15 cellular contexts compared by ENCODE assay signal in genomic region chr21:28207776-28208175, GRCh38.
A peak's percentile ranks its signal among the peaks of the same experiment; 100 is the strongest.
DNase-seq lines count a peak whose midpoint lies in the region; ATAC-seq, FAIRE-seq and TF ChIP-seq lines count a peak whose summit lies in the region.
"Had no signal": no experiment of that assay in that cellular context is flagged by ENCODE, and none has a peak within 500 bp of the region (broad histone marks: within the 10 kb centered on the region; RNA-seq: fewer than 3 reads in every experiment).

No MANE protein-coding gene starts in this region.

- POLR2A ChIA-PET in AG04450 (lab: Yijun Ruan, JAX) = no interaction called here

- CTCF ChIA-PET in AG04450 (lab: Charles Lee) = no interaction called here

- H3K4me1 ChIP-seq in adipocyte (ENCODE audit: control insufficient read depth, insufficient read depth, low read length) = peaks cover 9% of the 10 kb centered on the region
- no peaks in the 10 kb centered on the region for H3K4me1 ChIP-seq in psoas muscle
- H3K4me1 ChIP-seq: adrenal gland, BLaER1 had no signal

- H3K9ac ChIP-seq in adipocyte (ENCODE audit: low read length) = no peak overlapping the region
- H3K9ac ChIP-seq: BLaER1, KMS-11 had no signal

- no peak for FAIRE-seq in GM19239 (lab: Jason Lieb, UNC)

- H3K9me3 ChIP-seq in AG04450 (ENCODE audit: control insufficient read depth, insufficient read depth, low read length) (no peaks in the 10 kb centered on the region; the same call in 1 of the 2 replicates), adipocyte (ENCODE audit: control insufficient read depth, low read length) (no peaks in the 10 kb centered on the region), psoas muscle (no peaks in the 10 kb centered on the region)
- H3K9me3 ChIP-seq: adrenal gland, BLaER1, ovary had no signal

- ATAC-seq in HG02571 (IDR thresholded peaks at IDR 0.05; ENCODE audit: unreplicated experiment) (no peak), psoas muscle (no peak)
- ATAC-seq: WTC11 had no signal

- no peaks in the 10 kb centered on the region for H3K27me3 ChIP-seq in AG04450 (ENCODE audit: control insufficient read depth, insufficient read depth, low read length)
- no peaks in the 10 kb centered on the region for H3K27me3 ChIP-seq in adipocyte (replicated peaks; ENCODE audit: control insufficient read depth, insufficient read depth, low read length)
- no peaks in the 10 kb centered on the region for H3K27me3 ChIP-seq in psoas muscle (ENCODE audit: insufficient read depth in 3 of 3, low read length in 2 of 3)
- H3K27me3 ChIP-seq: adrenal gland, BLaER1, ovary had no signal

- intact Hi-C loops in psoas muscle (cut with DNase I) = no loop called here

- TF ChIP-seq CTCF in AG04450 (IDR thresholded peaks at IDR 0.05; ENCODE audit: low read depth, low read length) = no peak
- TF ChIP-seq CTCF in psoas muscle (IDR thresholded peaks at IDR 0.05) = no peak

- H3K27ac ChIP-seq in AG04450 (ENCODE audit: low read depth, low read length) = peak overlapping the region; percentile 42
- no peak overlapping the region for H3K27ac ChIP-seq in psoas muscle
- H3K27ac ChIP-seq: adrenal gland, BLaER1, KMS-11, ovary had no signal

- H3K4me3 ChIP-seq in AG04450 (ENCODE audit: low read depth, low read length) = no peak overlapping the region
- H3K4me3 ChIP-seq in adipocyte (ENCODE audit: low read length) = peak overlapping the region; percentile 66
- H3K4me3 ChIP-seq in psoas muscle = no peak overlapping the region
- H3K4me3 ChIP-seq: adrenal gland, BLaER1, ovary had no signal

- WGBS in psoas muscle, 3 donors = 53 to 60% (median 56%) methylated on average over 5 of the region's 5 CpGs

- H3K36me3 ChIP-seq in adipocyte (ENCODE audit: control insufficient read depth, insufficient read depth, low read length, severe bottlenecking) = no peaks in the 10 kb centered on the region
- H3K36me3 ChIP-seq in psoas muscle (ENCODE audit: insufficient read depth in 1 of 2, low read depth in 1 of 2) = no peaks in the 10 kb centered on the region
- H3K36me3 ChIP-seq: adrenal gland, BLaER1, ovary had no signal

- DNase-seq in AG04450 (ENCODE audit: low read depth, low spot score) (peak; percentile 45), HCEC 1CT (peak; percentile 74), adipocyte (ENCODE audit: low read depth) (peak; percentile 92), hepatic stellate cell (ENCODE audit: low spot score) (peak; percentile 17), GM19239 (ENCODE audit: insufficient read length, low spot score) (no peak), NCI-H345 (lab: John Stamatoyannopoulos, UW) (no peak), psoas muscle (no peak)
- DNase-seq: adrenal gland; NCI-H1930; ovary; stimulated activated CD4-positive, alpha-beta T cell treated with anti-CD3 and anti-CD28 coated beads, Interleukin-15, amount 100 ng/mL, for 24 hours had no signal

Comparison
In these comparisons a context has a peak if more than half of its experiments do, and no peak if none do; other contexts are left out.
1. DNase-seq: peak in AG04450 (single experiment), HCEC 1CT (single experiment), adipocyte (single experiment) and hepatic stellate cell (single experiment); none in GM19239 (single experiment), NCI-H345 (single experiment) and psoas muscle (0 of 2).